23 cellular contexts compared by ENCODE assay signal in the genomic region with DNA sequence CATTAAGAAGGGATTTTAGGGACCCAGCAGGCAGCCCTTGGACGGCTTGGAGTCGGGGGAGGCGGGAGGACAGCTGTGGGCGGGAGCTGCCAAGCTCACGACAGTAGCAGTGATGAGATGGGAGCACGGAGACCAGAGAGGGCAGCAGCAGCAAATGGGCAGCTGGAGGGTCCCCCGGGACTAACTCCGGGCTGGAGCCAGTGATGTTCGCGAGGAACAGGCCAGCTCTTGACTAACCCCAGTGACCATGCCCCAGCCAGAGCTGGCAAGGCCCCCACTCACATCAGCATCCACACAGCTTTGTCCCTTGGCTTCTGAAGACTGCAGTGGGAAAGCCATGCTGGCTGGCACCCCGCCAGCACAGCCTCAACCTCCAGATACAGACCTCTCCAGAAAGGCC.
A peak's percentile ranks its signal among the peaks of the same experiment; 100 is the strongest.
DNase-seq lines count a peak whose midpoint lies in the region; ATAC-seq and TF ChIP-seq lines count a peak whose summit lies in the region.
"Had no signal": no experiment of that assay in that cellular context is flagged by ENCODE, and none has a peak within 500 bp of the region (broad histone marks: within the 10 kb centered on the region; RNA-seq: fewer than 3 reads in every experiment).

No MANE protein-coding gene starts in this region.

- H3K4me1 ChIP-seq in heart right ventricle, result peaks cover 5 to 36% (median 14%) of the 10 kb centered on the region in 9 donors
- peaks cover 0 to 5% (median 4%) of the 10 kb centered on the region in 4 donors for H3K4me1 ChIP-seq in upper lobe of left lung
- no peaks in the 10 kb centered on the region for H3K4me1 ChIP-seq in hepatocyte (ENCODE audit: insufficient read depth)
- H3K4me1 ChIP-seq in CD8-positive, alpha-beta memory T cell (ENCODE audit: insufficient read depth, low read length), result no peaks in the 10 kb centered on the region
- H3K4me1 ChIP-seq: foreskin keratinocyte, transverse colon had no signal

- peak overlapping the region in 4 of 5 experiments; percentile 21 to 80 (median 45) for H3K27ac Mint-ChIP-seq in brain
- H3K27ac Mint-ChIP-seq in CD8-positive, alpha-beta memory T cell, result no peak overlapping the region
- H3K27ac Mint-ChIP-seq: activated B cell treated with CpG ODN at 0.5 μM for 24 hours; activated naive CD4-positive, alpha-beta T cell treated with anti-CD3 and anti-CD28 coated beads, Interleukin-2, amount 50 U/mL, for 24 hours; CD8-positive, alpha-beta T cell; HFFc6 had no signal

- H3K36me3 Mint-ChIP-seq in brain, result peaks cover 31% of the 10 kb centered on the region
- no peaks in the 10 kb centered on the region for H3K36me3 Mint-ChIP-seq in CD8-positive, alpha-beta memory T cell
- H3K36me3 Mint-ChIP-seq: activated naive CD4-positive, alpha-beta T cell treated with anti-CD3 and anti-CD28 coated beads, Interleukin-2, amount 50 U/mL, for 24 hours; CD8-positive, alpha-beta T cell; IgD-negative memory B cell had no signal

- 74 to 79% methylated on average over 11 of the region's 11 CpGs for WGBS in heart right ventricle, 2 donors
- 86 to 91% methylated on average over 11 of the region's 11 CpGs for WGBS in upper lobe of left lung, 2 donors
- 92% methylated on average over 11 of the region's 11 CpGs for WGBS in hepatocyte (ENCODE audit: low lambda C conversion rate, missing lambda C conversion rate)

- intact Hi-C loops in heart right ventricle (cut with DNase I) (no loop called here), posterior vena cava (cut with DNase I) (loop anchor here in 1 of 2 donors (10.0 kb wide), 1 partner anchor 155 kb away; no protein-coding TSS in a partner anchor)

- TF ChIP-seq EP300 in upper lobe of left lung (IDR thresholded peaks at IDR 0.05), result no peak

- no peaks in the 10 kb centered on the region for H4K20me1 ChIP-seq in hepatocyte (ENCODE audit: insufficient read depth, poor library complexity, severe bottlenecking)

- H3K4me3 ChIP-seq in heart right ventricle (no peak overlapping the region), upper lobe of left lung (no peak overlapping the region), hepatocyte (no peak overlapping the region)
- no peak overlapping the region for H3K4me3 ChIP-seq in CD8-positive, alpha-beta memory T cell (ENCODE audit: low read length)
- H3K4me3 ChIP-seq: transverse colon had no signal

- H3K36me3 ChIP-seq in heart right ventricle, result peaks cover 4 to 91% (median 53%) of the 10 kb centered on the region in 9 donors
- peaks cover 6 to 91% (median 42%) of the 10 kb centered on the region in 4 donors for H3K36me3 ChIP-seq in upper lobe of left lung
- H3K36me3 ChIP-seq in hepatocyte (replicated peaks; ENCODE audit: insufficient read depth, low read depth), result no peaks in the 10 kb centered on the region
- no peaks in the 10 kb centered on the region for H3K36me3 ChIP-seq in CD8-positive, alpha-beta memory T cell (ENCODE audit: insufficient read depth, low read length)

- no peak for TF ChIP-seq POLR2A in upper lobe of left lung (IDR thresholded peaks at IDR 0.05)

- H3K27ac ChIP-seq in heart right ventricle (peak overlapping the region in 3 of 10 donors; percentile 9 to 52 (median 21)), upper lobe of left lung (peak overlapping the region in 3 of 4 donors; percentile 19 to 32 (median 30)), hepatocyte (no peak overlapping the region)
- no peak overlapping the region for H3K27ac ChIP-seq in CD8-positive, alpha-beta memory T cell (ENCODE audit: low read depth, low read length)
- H3K27ac ChIP-seq: epithelial cell of prostate, foreskin keratinocyte had no signal

- no peaks in the 10 kb centered on the region for H3K79me2 ChIP-seq in hepatocyte

- H3K9me2 ChIP-seq in hepatocyte (replicated peaks; ENCODE audit: insufficient read depth), result no peaks in the 10 kb centered on the region

- TF ChIP-seq CTCF in brain (conservative IDR thresholded peaks at IDR 0.05) (no peak), heart right ventricle (IDR thresholded peaks at IDR 0.05) (no peak), upper lobe of left lung (IDR thresholded peaks at IDR 0.05) (no peak), hepatocyte (IDR thresholded peaks at IDR 0.05; ENCODE audit: poor library complexity) (no peak)

- no peak overlapping the region for H3K4me3 Mint-ChIP-seq in brain
- H3K4me3 Mint-ChIP-seq in CD8-positive, alpha-beta memory T cell, result no peak overlapping the region
- H3K4me3 Mint-ChIP-seq: activated B cell treated with CpG ODN at 0.5 μM for 24 hours; activated naive CD4-positive, alpha-beta T cell treated with anti-CD3 and anti-CD28 coated beads, Interleukin-2, amount 50 U/mL, for 24 hours; CD8-positive, alpha-beta T cell; HFFc6 had no signal

- CTCF ChIA-PET in CD8-positive, alpha-beta memory T cell (lab: Charles Lee), result no interaction called here

- no peaks in the 10 kb centered on the region for H3K9me3 Mint-ChIP-seq in brain
- no peaks in the 10 kb centered on the region for H3K9me3 Mint-ChIP-seq in CD8-positive, alpha-beta memory T cell
- H3K9me3 Mint-ChIP-seq: activated B cell treated with CpG ODN at 0.5 μM for 24 hours; activated naive CD4-positive, alpha-beta T cell treated with anti-CD3 and anti-CD28 coated beads, Interleukin-2, amount 50 U/mL, for 24 hours; CD8-positive, alpha-beta T cell; HFFc6; IgD-negative memory B cell had no signal

- no peak overlapping the region for H2AFZ ChIP-seq in hepatocyte

- H3K9me3 ChIP-seq in heart right ventricle (no peaks in the 10 kb centered on the region), upper lobe of left lung (no peaks in the 10 kb centered on the region), hepatocyte (ENCODE audit: low read depth) (no peaks in the 10 kb centered on the region)
- no peaks in the 10 kb centered on the region for H3K9me3 ChIP-seq in CD8-positive, alpha-beta memory T cell (ENCODE audit: low read length)
- H3K9me3 ChIP-seq: transverse colon had no signal

- H3K4me2 ChIP-seq in hepatocyte, result no peak overlapping the region

- POLR2A ChIA-PET in CD8-positive, alpha-beta memory T cell (lab: Charles Lee), result no interaction called here

- DNase-seq in heart right ventricle (peak; percentile 23 to 47), posterior vena cava (ENCODE audit: low spot score) (peak; percentile 89), upper lobe of left lung (no peak), hepatocyte (ENCODE audit: low spot score) (no peak)
- DNase-seq in stimulated activated CD4-positive, alpha-beta T cell treated with anti-CD3 and anti-CD28 coated beads, Interleukin-4, amount 100 ng/mL, for 1 hour, result no peak
- DNase-seq in CD8-positive, alpha-beta memory T cell, result no peak
- DNase-seq: activated B cell treated with CpG ODN at 0.5 μM for 24 hours; activated CD4-positive, alpha-beta T cell treated with anti-CD3 and anti-CD28 coated beads, Interleukin-2, amount 50 U/mL, for 48 hours; activated CD8-positive, alpha-beta memory T cell treated with anti-CD3 and anti-CD28 coated beads, Interleukin-2, amount 50 U/mL, for 4 hours; anterior cingulate cortex; CD8-positive, alpha-beta T cell; foreskin keratinocyte; HFFc6; NCI-H1105 treated with DMSO at 0.1 percent for 48 hours; NCI-H2029 treated with DMSO at 0.1 percent for 48 hours; NCI-H446; stimulated activated CD4-positive, alpha-beta T cell treated with anti-CD3 and anti-CD28 coated beads, Interleukin-4, amount 100 ng/mL, for 4 hours; stimulated activated naive CD8-positive, alpha-beta T cell treated with anti-CD3 and anti-CD28 coated beads, Interleukin-15, Interleukin-2, amounts not matched to agents 100 U/mL and 50 U/mL, for 24 hours; transverse colon had no signal

- H3K27me3 ChIP-seq in heart right ventricle, result no peaks in the 10 kb centered on the region
- H3K27me3 ChIP-seq in upper lobe of left lung, result no peaks in the 10 kb centered on the region
- no peaks in the 10 kb centered on the region for H3K27me3 ChIP-seq in hepatocyte
- H3K27me3 ChIP-seq in CD8-positive, alpha-beta memory T cell (ENCODE audit: insufficient read depth, low read length, poor library complexity, severe bottlenecking), result no peaks in the 10 kb centered on the region
- H3K27me3 ChIP-seq: foreskin keratinocyte, transverse colon had no signal

- peak; percentile 13 to 57 (median 34) for ATAC-seq in heart right ventricle
- no peak for ATAC-seq in upper lobe of left lung (ENCODE audit: low FRiP score in 2 of 2)
- ATAC-seq: CD8-positive, alpha-beta T cell; stimulated activated naive CD8-positive, alpha-beta T cell treated with anti-CD3 and anti-CD28 coated beads, Interleukin-15, Interleukin-2, amounts not matched to agents 100 U/mL and 50 U/mL, for 24 hours had no signal

- peaks cover 6% of the 10 kb centered on the region for H3K27me3 Mint-ChIP-seq in brain
- peaks cover 5 to 11% of the 10 kb centered on the region in 2 donors for H3K27me3 Mint-ChIP-seq in CD8-positive, alpha-beta memory T cell

- H3K4me1 Mint-ChIP-seq in brain, result peaks cover 21% of the 10 kb centered on the region
- no peaks in the 10 kb centered on the region for H3K4me1 Mint-ChIP-seq in CD8-positive, alpha-beta memory T cell
- H3K4me1 Mint-ChIP-seq: activated naive CD4-positive, alpha-beta T cell treated with anti-CD3 and anti-CD28 coated beads, Interleukin-2, amount 50 U/mL, for 24 hours had no signal

Comparison
In these comparisons a context has a peak if more than half of its experiments do, and no peak if none do; other contexts are left out.
1. H3K27ac Mint-ChIP-seq: peak in brain (4 of 5); none in CD8-positive, alpha-beta memory T cell (0 of 8).
2. ATAC-seq: peak in heart right ventricle (8 of 8); none in upper lobe of left lung (0 of 2).
3. DNase-seq: peak in heart right ventricle (2 of 2) and posterior vena cava (single experiment); none in upper lobe of left lung (0 of 2), hepatocyte (single experiment), stimulated activated CD4-positive, alpha-beta T cell treated with anti-CD3 and anti-CD28 coated beads, Interleukin-4, amount 100 ng/mL, for 1 hour (single experiment) and CD8-positive, alpha-beta memory T cell (0 of 5).
4. H3K27ac ChIP-seq: peak in upper lobe of left lung (3 of 4); none in hepatocyte (single experiment) and CD8-positive, alpha-beta memory T cell (single experiment).